In the genomic region with DNA sequence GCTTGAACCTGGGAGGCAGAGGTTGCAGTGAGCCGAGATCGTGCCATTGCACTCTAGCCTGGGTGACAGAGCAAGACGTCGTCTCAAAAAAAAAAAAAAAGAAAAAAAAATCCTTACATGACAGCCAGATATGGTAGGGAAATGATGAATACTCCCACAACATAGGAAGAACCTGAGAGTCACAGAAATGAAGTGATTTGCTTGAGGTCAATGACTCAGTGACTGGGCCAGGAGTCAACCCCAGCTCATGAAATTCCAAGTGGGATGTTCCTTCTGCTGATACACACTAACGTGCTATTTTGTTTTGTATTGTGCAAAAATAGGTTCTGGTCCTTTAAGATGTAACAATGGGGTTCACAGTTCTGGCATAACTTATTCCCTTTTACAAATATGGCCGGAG, we compare ENCODE assay signal across 9 cellular contexts. TPM values are rescaled to one million over a fixed set of nuclear protein-coding genes. Genes with fewer than 3 reads are reported as not detected.
DNase-seq lines count a peak whose midpoint lies in the region; ATAC-seq, FAIRE-seq and TF ChIP-seq lines count a peak whose summit lies in the region.
"Had no signal": no experiment of that assay in that cellular context is flagged by ENCODE, and none has a peak within 500 bp of the region (broad histone marks: within the 10 kb centered on the region; RNA-seq: fewer than 3 reads in every experiment).

No MANE protein-coding gene starts in this region.

- no peak for ATAC-seq in effector memory CD8-positive, alpha-beta T cell (replicated peaks)
- no peak for ATAC-seq in GM18907 (IDR thresholded peaks at IDR 0.05; ENCODE audit: unreplicated experiment)

- FAIRE-seq in GM19239 (lab: Jason Lieb, UNC) = peak; percentile 72

- H3K4me1 Mint-ChIP-seq in effector memory CD8-positive, alpha-beta T cell (ENCODE audit: low read depth in 2 of 2) = peaks cover 60 to 68% of the 10 kb centered on the region in 2 donors

- 9% methylated on average over 6 of the region's 6 CpGs for WGBS in SK-N-SH (ENCODE audit: low lambda C conversion rate)

- peaks cover 28% of the 10 kb centered on the region for H3F3A ChIP-seq in SK-N-SH (replicated peaks; ENCODE audit: insufficient read depth)

- no peak overlapping the region for H2AFZ ChIP-seq in SK-N-SH (ENCODE audit: low read depth)

- H3K9ac ChIP-seq in SK-N-SH = no peak overlapping the region; the same call in 1 of the 2 replicates

- H3K4me2 ChIP-seq in SK-N-SH = peak overlapping the region; percentile 11; the same call in 1 of the 2 replicates

- peaks cover 0 to 7% of the 10 kb centered on the region in 2 experiments for H3K36me3 ChIP-seq in SK-N-SH (replicated peaks in 1 of 2; ENCODE audit: control insufficient read depth in 1 of 2, insufficient read depth in 2 of 2, low read length in 1 of 2)

- H3K4me1 ChIP-seq in SK-N-SH (ENCODE audit: control insufficient read depth in 1 of 2, insufficient read depth in 2 of 2, low read depth in 1 of 2, low read length in 1 of 2) = peaks cover 0 to 13% of the 10 kb centered on the region in 2 experiments; a peak in 2 of 4 replicates

- H3K27ac ChIP-seq in SK-N-SH (ENCODE audit: low read depth in 2 of 2, low read length in 1 of 2) = peak overlapping the region in 1 of 2 experiments; percentile 57; a peak in 2 of 4 replicates

- no peak overlapping the region for H3K4me3 ChIP-seq in SK-N-SH (ENCODE audit: low read depth in 2 of 2, low read length in 1 of 2)

- no peak for TF ChIP-seq CTCF in SK-N-SH (IDR thresholded peaks at IDR 0.05)

- POLR2A ChIA-PET in SK-N-SH (lab: Yijun Ruan, JAX) = no interaction called here

- no peak for TF ChIP-seq EP300 in SK-N-SH (IDR thresholded peaks at IDR 0.05; ENCODE audit: borderline replicate concordance in 1 of 2, low read depth in 1 of 2, low read length in 1 of 2)

- H3K9me3 ChIP-seq in SK-N-SH = no peaks in the 10 kb centered on the region

- peak overlapping the region; percentile 86 to 90 for H3K4me3 Mint-ChIP-seq in effector memory CD8-positive, alpha-beta T cell

- peaks cover 76% of the 10 kb centered on the region for H3K36me3 Mint-ChIP-seq in effector memory CD8-positive, alpha-beta T cell (ENCODE audit: insufficient read depth)

- H3K27ac Mint-ChIP-seq in effector memory CD8-positive, alpha-beta T cell = peak overlapping the region; percentile 98 to 100

- CTCF ChIA-PET in SK-N-SH (lab: Yijun Ruan, JAX) = interaction anchor here (0.7 to 25.7 kb wide), 4 partner anchors 10 to 17 kb away, joined by 3 to 382 read pairs (median 4); partner anchors contain the start of gene RHOF

- H3K27me3 ChIP-seq in SK-N-SH (ENCODE audit: insufficient read depth) = no peaks in the 10 kb centered on the region

- no peaks in the 10 kb centered on the region for H3K9me3 Mint-ChIP-seq in effector memory CD8-positive, alpha-beta T cell

- no peaks in the 10 kb centered on the region; the same call in 1 of the 2 replicates for H4K20me1 ChIP-seq in SK-N-SH (ENCODE audit: insufficient read depth)

- no peak for TF ChIP-seq RAD21 in SK-N-SH (IDR thresholded peaks at IDR 0.05; ENCODE audit: low read length)

- H3K9me2 ChIP-seq in SK-N-SH = no peaks in the 10 kb centered on the region

- H3K27me3 Mint-ChIP-seq in effector memory CD8-positive, alpha-beta T cell = no peaks in the 10 kb centered on the region

- DNase-seq in GM19239 (ENCODE audit: insufficient read length, low spot score) (no peak), SK-N-SH (no peak), renal cortical epithelial cell (ENCODE audit: low read depth) (peak; percentile 89), hypothalamus (lab: John Stamatoyannopoulos, UW) (no peak), SKM-1 (lab: John Stamatoyannopoulos, UW; ENCODE audit: unreplicated experiment) (no peak)
- DNase-seq in effector memory CD8-positive, alpha-beta T cell = no peak
- DNase-seq: left cardiac atrium, NCI-H1092 treated with DMSO at 0.1 percent for 48 hours had no signal

- H3K79me2 ChIP-seq in SK-N-SH (ENCODE audit: insufficient read depth) = no peaks in the 10 kb centered on the region; the same call in 1 of the 2 replicates

TF ChIP-seq in SK-N-SH, 30 proteins besides CTCF, POLR2A, EP300 and RAD21:
- TF ChIP-seq TCF12 (IDR thresholded peaks at IDR 0.05) = peak; percentile 40; the same call in 1 of the 2 replicates
- peak; percentile 55; the same call in 1 of the 2 replicates for TF ChIP-seq PBX3 (IDR thresholded peaks at IDR 0.05)
- no peak for TF ChIP-seq MXI1 (IDR thresholded peaks at IDR 0.05; ENCODE audit: low read depth, low read length)
- TF ChIP-seq JUND (IDR thresholded peaks at IDR 0.05) = peak; percentile 59
- peak; percentile 73; the same call in 1 of the 2 replicates for TF ChIP-seq FOSL2 (IDR thresholded peaks at IDR 0.05; ENCODE audit: borderline replicate concordance, low read depth)
- TF ChIP-seq, protein P1, sequence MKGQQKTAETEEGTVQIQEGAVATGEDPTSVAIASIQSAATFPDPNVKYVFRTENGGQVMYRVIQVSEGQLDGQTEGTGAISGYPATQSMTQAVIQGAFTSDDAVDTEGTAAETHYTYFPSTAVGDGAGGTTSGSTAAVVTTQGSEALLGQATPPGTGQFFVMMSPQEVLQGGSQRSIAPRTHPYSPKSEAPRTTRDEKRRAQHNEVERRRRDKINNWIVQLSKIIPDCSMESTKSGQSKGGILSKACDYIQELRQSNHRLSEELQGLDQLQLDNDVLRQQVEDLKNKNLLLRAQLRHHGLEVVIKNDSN (IDR thresholded peaks at IDR 0.05; ENCODE audit: borderline replicate concordance, low read depth) = no peak
- peak; percentile 38; the same call in 1 of the 2 replicates for TF ChIP-seq TEAD4 (IDR thresholded peaks at IDR 0.05; ENCODE audit: borderline replicate concordance, insufficient read depth)
- peak; percentile 60; the same call in 1 of the 2 replicates for TF ChIP-seq NFIC (IDR thresholded peaks at IDR 0.05; ENCODE audit: borderline replicate concordance)

RNA-seq across cellular contexts. Expression of gene RHOF, which starts 9.0 kb away (rescaled TPM):
- 5.0 and 5.3 TPM in 2 replicates for polyA plus RNA-seq in SK-N-SH (2012; rRNA removed)
- 2.3 and 2.8 TPM in 2 replicates for polyA plus RNA-seq in SK-N-SH (2012; cell fraction: cytosol; rRNA removed)
- polyA plus RNA-seq in SK-N-SH (2012; cell fraction: nucleus; rRNA removed) = 19.5 and 20.2 TPM in 2 replicates
- total RNA-seq in renal cortical epithelial cell = 47.3 and 82.0 TPM in 2 replicates

RNA-seq across cellular contexts. Expression of gene SETD1B, which starts 19.3 kb away (rescaled TPM):
- 1.2 and 2.0 TPM in 2 replicates for polyA plus RNA-seq in SK-N-SH (2012; rRNA removed)
- 1.5 and 1.8 TPM in 2 replicates for polyA plus RNA-seq in SK-N-SH (2012; cell fraction: cytosol; rRNA removed)
- polyA plus RNA-seq in SK-N-SH (2012; cell fraction: nucleus; rRNA removed) = 8.4 and 11.5 TPM in 2 replicates
- total RNA-seq in renal cortical epithelial cell = 1.6 and 11.9 TPM in 2 replicates
